14 cellular contexts compared by ENCODE assay signal in the genomic region with DNA sequence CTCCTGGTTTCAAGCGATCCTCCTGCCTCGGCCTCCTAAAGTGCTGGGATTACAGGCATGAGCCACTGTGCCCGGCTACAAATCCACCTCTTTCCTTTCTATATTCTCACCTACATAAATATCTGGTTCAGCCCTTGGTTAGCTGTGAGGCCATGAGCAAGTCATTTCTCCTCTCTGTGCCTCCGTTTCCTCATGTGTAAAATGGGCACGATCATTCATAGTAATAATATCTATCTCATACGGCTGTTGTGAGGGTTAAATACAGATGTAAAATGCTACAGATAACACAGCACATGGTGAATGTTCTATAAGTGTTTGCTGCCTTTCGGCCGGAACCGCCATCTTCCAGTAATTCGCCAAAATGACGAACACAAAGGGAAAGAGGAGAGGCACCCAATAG. TPM values are rescaled to one million over a fixed set of nuclear protein-coding genes. Genes with fewer than 3 reads are reported as not detected.
DNase-seq lines count a peak whose midpoint lies in the region; ATAC-seq and TF ChIP-seq lines count a peak whose summit lies in the region.
"Had no signal": no experiment of that assay in that cellular context is flagged by ENCODE, and none has a peak within 500 bp of the region (broad histone marks: within the 10 kb centered on the region; RNA-seq: fewer than 3 reads in every experiment).

No MANE protein-coding gene starts in this region.

- CTCF ChIA-PET in activated CD4-positive, alpha-beta memory T cell treated with anti-CD3 and anti-CD28 coated beads, Interleukin-2, amount 10 ng/mL, durations not matched to agents 7 days and 5 days (lab: Charles Lee), result no interaction called here
- CTCF ChIA-PET in activated naive CD4-positive, alpha-beta T cell treated with anti-CD3 and anti-CD28 coated beads, Interleukin-2, amount 10 ng/mL, durations not matched to agents 7 days and 5 days (lab: Charles Lee), result no interaction called here

- no peak overlapping the region for H3K4me3 ChIP-seq in heart right ventricle
- no peak overlapping the region for H3K4me3 ChIP-seq in gastroesophageal sphincter
- H3K4me3 ChIP-seq in psoas muscle, result no peak overlapping the region
- no peak overlapping the region for H3K4me3 ChIP-seq in uterus
- H3K4me3 ChIP-seq: PC-9 had no signal

- H3K27ac Mint-ChIP-seq in activated CD4-positive, alpha-beta memory T cell treated with anti-CD3 and anti-CD28 coated beads, Interleukin-2, amount 10 ng/mL, durations not matched to agents 7 days and 5 days, result no peak overlapping the region
- H3K27ac Mint-ChIP-seq in activated naive CD4-positive, alpha-beta T cell treated with anti-CD3 and anti-CD28 coated beads, Interleukin-2, amount 10 ng/mL, durations not matched to agents 7 days and 5 days, result no peak overlapping the region
- H3K27ac Mint-ChIP-seq: activated naive CD4-positive, alpha-beta T cell treated with anti-CD3 and anti-CD28 coated beads for 36 hours had no signal

- H3K27me3 ChIP-seq in heart right ventricle (no peaks in the 10 kb centered on the region), gastroesophageal sphincter (no peaks in the 10 kb centered on the region), psoas muscle (ENCODE audit: insufficient read depth in 3 of 3, low read length in 2 of 3) (no peaks in the 10 kb centered on the region), uterus (no peaks in the 10 kb centered on the region)

- no peaks in the 10 kb centered on the region for H3K27me3 Mint-ChIP-seq in activated CD4-positive, alpha-beta memory T cell treated with anti-CD3 and anti-CD28 coated beads, Interleukin-2, amount 10 ng/mL, durations not matched to agents 7 days and 5 days
- no peaks in the 10 kb centered on the region for H3K27me3 Mint-ChIP-seq in activated naive CD4-positive, alpha-beta T cell treated with anti-CD3 and anti-CD28 coated beads, Interleukin-2, amount 10 ng/mL, durations not matched to agents 7 days and 5 days

- TF ChIP-seq EP300 in gastroesophageal sphincter (IDR thresholded peaks at IDR 0.05), result no peak

- H3K36me3 Mint-ChIP-seq in activated CD4-positive, alpha-beta memory T cell treated with anti-CD3 and anti-CD28 coated beads, Interleukin-2, amount 10 ng/mL, durations not matched to agents 7 days and 5 days (ENCODE audit: low read depth), result no peaks in the 10 kb centered on the region
- no peaks in the 10 kb centered on the region for H3K36me3 Mint-ChIP-seq in activated naive CD4-positive, alpha-beta T cell treated with anti-CD3 and anti-CD28 coated beads, Interleukin-2, amount 10 ng/mL, durations not matched to agents 7 days and 5 days

- H3K36me3 ChIP-seq in heart right ventricle (peaks cover 0 to 31% (median 0%) of the 10 kb centered on the region in 9 donors), gastroesophageal sphincter (no peaks in the 10 kb centered on the region), psoas muscle (ENCODE audit: insufficient read depth in 1 of 2, low read depth in 1 of 2) (no peaks in the 10 kb centered on the region), uterus (no peaks in the 10 kb centered on the region)

- H3K4me1 ChIP-seq in heart right ventricle (peaks cover 88 to 100% (median 98%) of the 10 kb centered on the region in 9 donors), gastroesophageal sphincter (peaks cover 22 to 100% (median 91%) of the 10 kb centered on the region in 3 donors), psoas muscle (peaks cover 77% of the 10 kb centered on the region), uterus (peaks cover 33 to 74% of the 10 kb centered on the region in 2 donors)

- H3K27ac ChIP-seq in heart right ventricle, result peak overlapping the region; percentile 84 to 99 (median 92)
- peak overlapping the region; percentile 97 to 98 (median 98) for H3K27ac ChIP-seq in gastroesophageal sphincter
- peak overlapping the region; percentile 87 for H3K27ac ChIP-seq in psoas muscle
- peak overlapping the region; percentile 93 for H3K27ac ChIP-seq in uterus
- H3K27ac ChIP-seq: PC-9 had no signal

- TF ChIP-seq POLR2A in gastroesophageal sphincter (IDR thresholded peaks at IDR 0.05) (no peak), uterus (IDR thresholded peaks at IDR 0.05) (no peak)

- no peak overlapping the region for H3K4me3 Mint-ChIP-seq in activated CD4-positive, alpha-beta memory T cell treated with anti-CD3 and anti-CD28 coated beads, Interleukin-2, amount 10 ng/mL, durations not matched to agents 7 days and 5 days
- H3K4me3 Mint-ChIP-seq in activated naive CD4-positive, alpha-beta T cell treated with anti-CD3 and anti-CD28 coated beads, Interleukin-2, amount 10 ng/mL, durations not matched to agents 7 days and 5 days, result no peak overlapping the region
- H3K4me3 Mint-ChIP-seq: activated naive CD4-positive, alpha-beta T cell treated with anti-CD3 and anti-CD28 coated beads for 36 hours had no signal

- TF ChIP-seq CTCF in heart right ventricle (IDR thresholded peaks at IDR 0.05) (no peak), gastroesophageal sphincter (IDR thresholded peaks at IDR 0.05) (no peak), psoas muscle (IDR thresholded peaks at IDR 0.05) (no peak), uterus (IDR thresholded peaks at IDR 0.05) (no peak)

- H3K9me3 Mint-ChIP-seq in activated CD4-positive, alpha-beta memory T cell treated with anti-CD3 and anti-CD28 coated beads, Interleukin-2, amount 10 ng/mL, durations not matched to agents 7 days and 5 days, result no peaks in the 10 kb centered on the region
- no peaks in the 10 kb centered on the region for H3K9me3 Mint-ChIP-seq in activated naive CD4-positive, alpha-beta T cell treated with anti-CD3 and anti-CD28 coated beads, Interleukin-2, amount 10 ng/mL, durations not matched to agents 7 days and 5 days
- H3K9me3 Mint-ChIP-seq: activated naive CD4-positive, alpha-beta T cell treated with anti-CD3 and anti-CD28 coated beads for 36 hours had no signal

- intact Hi-C loops in heart right ventricle (cut with DNase I), result loop anchor here in 1 of 10 donors (2.0 kb wide), 1 partner anchor 31 kb away; no protein-coding TSS in a partner anchor
- intact Hi-C loops in left cardiac atrium (cut with DNase I), result no loop called here
- intact Hi-C loops in psoas muscle (cut with DNase I), result no loop called here
- intact Hi-C loops in uterus (cut with DNase I; ENCODE audit: low total_unique reads), result no loop called here

- no peak for DNase-seq in heart right ventricle
- DNase-seq in left cardiac atrium, result no peak
- no peak for DNase-seq in psoas muscle
- DNase-seq in uterus, result no peak
- no peak for DNase-seq in activated CD4-positive, alpha-beta memory T cell treated with anti-CD3 and anti-CD28 coated beads, Interleukin-2, amount 10 ng/mL, durations not matched to agents 7 days and 5 days
- no peak for DNase-seq in activated naive CD4-positive, alpha-beta T cell treated with anti-CD3 and anti-CD28 coated beads, Interleukin-2, amount 10 ng/mL, durations not matched to agents 7 days and 5 days
- DNase-seq: activated naive CD4-positive, alpha-beta T cell treated with anti-CD3 and anti-CD28 coated beads for 36 hours; erythroblast; NCI-H2081; NCI-H69; PC-9 had no signal

- 80% methylated on average over 11 of the region's 11 CpGs for WGBS in heart right ventricle, 2 donors
- WGBS in gastroesophageal sphincter (ENCODE audit: low coverage in 1 of 2), 2 donors, result 74 to 82% methylated on average over 4 to 8 of the region's 11 CpGs
- WGBS in psoas muscle, 3 donors, result 79 to 86% (median 84%) methylated on average over 11 of the region's 11 CpGs

- POLR2A ChIA-PET in activated CD4-positive, alpha-beta memory T cell treated with anti-CD3 and anti-CD28 coated beads, Interleukin-2, amount 10 ng/mL, durations not matched to agents 7 days and 5 days (lab: Charles Lee), result no interaction called here

- H3K4me1 Mint-ChIP-seq in activated CD4-positive, alpha-beta memory T cell treated with anti-CD3 and anti-CD28 coated beads, Interleukin-2, amount 10 ng/mL, durations not matched to agents 7 days and 5 days, result peaks cover 7% of the 10 kb centered on the region
- peaks cover 17% of the 10 kb centered on the region for H3K4me1 Mint-ChIP-seq in activated naive CD4-positive, alpha-beta T cell treated with anti-CD3 and anti-CD28 coated beads, Interleukin-2, amount 10 ng/mL, durations not matched to agents 7 days and 5 days

- no peaks in the 10 kb centered on the region for H3K9me3 ChIP-seq in heart right ventricle
- H3K9me3 ChIP-seq in gastroesophageal sphincter, result no peaks in the 10 kb centered on the region
- no peaks in the 10 kb centered on the region for H3K9me3 ChIP-seq in psoas muscle
- H3K9me3 ChIP-seq in uterus, result no peaks in the 10 kb centered on the region

- no peak for ATAC-seq in heart right ventricle
- ATAC-seq in left cardiac atrium, result no peak
- ATAC-seq in gastroesophageal sphincter, result no peak
- no peak for ATAC-seq in psoas muscle
- ATAC-seq in GM21717 (IDR thresholded peaks at IDR 0.05; ENCODE audit: unreplicated experiment), result no peak
- ATAC-seq: left lobe of liver had no signal

RNA-seq across cellular contexts. Expression of gene HSPG2, which starts 29.4 kb away (rescaled TPM):
- 100 to 1,000 TPM; 249 to 508 (median 320) TPM for total RNA-seq in heart right ventricle
- polyA plus RNA-seq in heart right ventricle, result 100 to 1,000 TPM; 221 to 276 TPM
- total RNA-seq in left cardiac atrium, result 100 to 1,000 TPM; 307 to 608 TPM
- total RNA-seq in gastroesophageal sphincter, result 1,000 to 10,000 TPM in 1 of 4 donors, 100 to 1,000 TPM in 3; 311 to 1,021 (median 351) TPM
- 100 to 1,000 TPM; 102 to 168 (median 135) TPM for total RNA-seq in psoas muscle
- 10 to 100 TPM; 24.5 to 74.8 (median 43.8) TPM for polyA plus RNA-seq in psoas muscle
- 100 to 1,000 TPM in 3 of 4 donors, 10 to 100 TPM in 1; 96.8 to 677 (median 290) TPM for total RNA-seq in uterus
- total RNA-seq in activated CD4-positive, alpha-beta memory T cell treated with anti-CD3 and anti-CD28 coated beads, Interleukin-2, amount 10 ng/mL, durations not matched to agents 7 days and 5 days, result 1 to 10 TPM; 1.0 to 1.2 TPM

Comparison
In these comparisons a context has a peak if more than half of its experiments do, and no peak if none do; other contexts are left out.
1. RNA of gene HSPG2, which starts 29.4 kb away (total RNA-seq): 307 to 608 TPM in left cardiac atrium, 96.8 to 677 TPM in uterus, 311 to 1,021 TPM in gastroesophageal sphincter, 249 to 508 TPM in heart right ventricle and 102 to 168 TPM in psoas muscle; 1.0 to 1.2 TPM in activated CD4-positive, alpha-beta memory T cell treated with anti-CD3 and anti-CD28 coated beads, Interleukin-2, amount 10 ng/mL, durations not matched to agents 7 days and 5 days; every median in the first group is over 10 times any median in the second.
2. Peak in every context shown above with its lines, with median percentiles within 50 percentile points of each other: H3K27ac ChIP-seq.